ENCODE assay signal across 8 cellular contexts in the genomic region with DNA sequence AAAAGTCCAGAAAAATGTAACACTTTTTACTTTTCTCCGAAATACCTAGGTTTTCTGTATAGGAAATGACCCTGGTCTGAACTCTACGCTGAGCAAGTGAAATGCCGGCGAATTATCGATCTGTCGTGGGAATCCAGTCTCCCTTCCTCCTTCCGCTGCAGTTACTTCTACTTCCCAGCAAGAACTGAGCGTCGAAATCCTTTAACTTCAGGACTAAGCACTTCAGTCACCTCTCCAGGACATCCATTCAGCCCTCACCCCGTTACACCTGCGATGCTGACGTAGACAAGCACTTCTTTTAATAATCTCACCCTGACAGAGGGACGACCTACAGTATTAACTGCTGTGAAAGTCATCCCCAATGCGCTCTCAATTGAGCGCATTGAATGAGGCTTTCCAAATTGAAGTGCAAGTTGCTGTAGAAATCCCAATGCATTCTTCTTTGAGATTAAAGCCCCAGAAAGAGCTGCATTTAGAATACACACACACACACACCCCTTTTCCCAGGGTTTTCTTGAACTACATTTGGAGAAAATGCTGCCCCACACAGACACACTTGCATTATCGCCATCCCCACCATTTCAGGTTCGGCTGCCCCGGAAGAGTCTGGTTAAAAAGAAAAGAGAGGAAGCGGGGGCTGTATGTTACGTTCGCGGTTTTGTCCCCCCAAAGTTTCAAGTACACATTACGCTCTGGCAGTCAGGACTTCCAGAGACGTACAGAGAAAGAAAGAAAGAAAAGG. TPM values are rescaled to one million over a fixed set of nuclear protein-coding genes. Genes with fewer than 3 reads are reported as not detected.
DNase-seq lines count a peak whose midpoint lies in the region; ATAC-seq and TF ChIP-seq lines count a peak whose summit lies in the region.

No MANE protein-coding gene starts in this region.

- ATAC-seq in GM19467 (IDR thresholded peaks at IDR 0.05; ENCODE audit: unreplicated experiment) (peak; percentile 23), HG03565 (IDR thresholded peaks at IDR 0.05; ENCODE audit: unreplicated experiment) (peak; percentile 15)

- no peaks in the 10 kb centered on the region for H3K27me3 ChIP-seq in Peyer's patch

- peak overlapping the region; percentile 89 to 97 (median 90) for H3K4me3 ChIP-seq in Peyer's patch

- no peak for TF ChIP-seq POLR2A in Peyer's patch (IDR thresholded peaks at IDR 0.05)

- no peaks in the 10 kb centered on the region for H3K9me3 ChIP-seq in Peyer's patch

- DNase-seq in EL: peak; percentile 38
- DNase-seq in Peyer's patch: peak in 2 of 3 donors; percentile 24 to 55
- DNase-seq in astrocyte of the hippocampus (ENCODE audit: low read depth, low spot score): peak; percentile 49
- DNase-seq in islet precursor cell: peak; percentile 60
- DNase-seq in stimulated activated CD4-positive, alpha-beta T cell treated with anti-CD3 and anti-CD28 coated beads, Interleukin-2, amount 100 ng/mL, for 4 hours (ENCODE audit: low read depth): peak; percentile 2
- DNase-seq in GM19240 (ENCODE audit: insufficient read length, low spot score): no peak

- H3K36me3 ChIP-seq in Peyer's patch: no peaks in the 10 kb centered on the region

- H3K27ac ChIP-seq in Peyer's patch: peak overlapping the region; percentile 95 to 100 (median 99)

- TF ChIP-seq CTCF in Peyer's patch (IDR thresholded peaks at IDR 0.05): no peak

- peaks cover 0 to 27% (median 6%) of the 10 kb centered on the region in 4 donors for H3K4me1 ChIP-seq in Peyer's patch

RNA-seq across cellular contexts. Expression of a gene that starts 1.2 kb away (rescaled TPM):
- 100 to 1,000 TPM in 1 of 4 donors, 10 to 100 TPM in 3; 70.4 to 198 (median 73.8) TPM for total RNA-seq in Peyer's patch
